8 cellular contexts compared by ENCODE assay signal in the genomic region with DNA sequence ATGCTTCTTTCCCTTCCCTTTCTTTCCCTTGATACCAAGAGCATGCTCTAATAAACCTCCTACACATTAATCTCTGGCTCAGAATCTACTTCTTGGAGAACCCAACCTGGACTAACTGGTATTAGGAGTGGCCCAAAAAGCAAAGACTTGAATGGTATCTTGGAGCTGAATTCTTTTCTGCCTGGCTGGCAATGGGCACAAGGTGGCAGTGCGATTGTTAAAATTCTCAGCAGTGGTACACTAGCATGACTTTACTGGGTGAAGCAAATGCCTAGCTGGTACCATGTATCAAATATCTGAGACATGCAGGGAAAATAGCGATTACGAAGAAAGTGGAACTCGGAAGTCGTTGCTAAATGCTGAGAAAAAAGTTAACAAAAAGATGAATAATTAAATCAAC. TPM values are rescaled to one million over a fixed set of nuclear protein-coding genes. Genes with fewer than 3 reads are reported as not detected.
DNase-seq lines count a peak whose midpoint lies in the region; ATAC-seq lines count a peak whose summit lies in the region.

No MANE protein-coding gene starts in this region.

- H3K4me3 Mint-ChIP-seq in T-cell = no peak overlapping the region

- DNase-seq in NCI-H2081 (lab: John Stamatoyannopoulos, UW) (peak; percentile 17 to 37), NCI-H2081 treated with DMSO at 0.1 percent for 48 hours (lab: John Stamatoyannopoulos, UW) (no peak), NCI-H82 (lab: John Stamatoyannopoulos, UW) (peak; percentile 50), fibroblast of gingiva (ENCODE audit: low read depth) (peak; percentile 6), renal cortical epithelial cell (ENCODE audit: low read depth) (peak; percentile 40), T-cell (no peak)

- peaks cover 4 to 12% (median 5%) of the 10 kb centered on the region in 3 donors for H3K9me3 Mint-ChIP-seq in T-cell

- CTCF ChIA-PET in T-cell (lab: Charles Lee) = no interaction called here

- POLR2A ChIA-PET in T-cell (lab: Charles Lee) = no interaction called here

- ATAC-seq in T-cell (replicated peaks in 1 of 4) (no peak), HG03442 (IDR thresholded peaks at IDR 0.05; ENCODE audit: unreplicated experiment) (no peak), GM21717 (IDR thresholded peaks at IDR 0.05; ENCODE audit: unreplicated experiment) (no peak)

- H3K4me1 Mint-ChIP-seq in T-cell = no peaks in the 10 kb centered on the region

- H3K27me3 Mint-ChIP-seq in T-cell = no peaks in the 10 kb centered on the region

- no peaks in the 10 kb centered on the region for H3K36me3 Mint-ChIP-seq in T-cell

- no peak overlapping the region for H3K27ac Mint-ChIP-seq in T-cell

RNA-seq across cellular contexts. Expression of a gene that starts 28.4 kb away (rescaled TPM):
- total RNA-seq in renal cortical epithelial cell = 0.30 TPM in 1 of 2 replicates, not detected in the other
- under 1 TPM in 1 of 5 donors, not detected in 4; 0.07 TPM for total RNA-seq in T-cell

Comparison
In these comparisons a context has a peak if more than half of its experiments do, and no peak if none do; other contexts are left out.
1. DNase-seq: peak in NCI-H2081 (2 of 2), NCI-H82 (single experiment), fibroblast of gingiva (single experiment) and renal cortical epithelial cell (single experiment); none in NCI-H2081 treated with DMSO at 0.1 percent for 48 hours (single experiment) and T-cell (0 of 34).